In genomic region chr1:206935491-206936067, GRCh38 we compare ENCODE assay signal across 9 cellular contexts. TPM values are rescaled to one million over a fixed set of nuclear protein-coding genes. Genes with fewer than 3 reads are reported as not detected.
DNase-seq lines count a peak whose midpoint lies in the region; ATAC-seq and TF ChIP-seq lines count a peak whose summit lies in the region.
"Had no signal": no experiment of that assay in that cellular context is flagged by ENCODE, and none has a peak within 500 bp of the region (broad histone marks: within the 10 kb centered on the region; RNA-seq: fewer than 3 reads in every experiment).

No MANE protein-coding gene starts in this region.

- peak in 2 of 3 experiments; percentile 19 to 34 for TF ChIP-seq CTCF in ascending aorta (IDR thresholded peaks at IDR 0.05)
- peak; percentile 99 for TF ChIP-seq CTCF in liver (IDR thresholded peaks at IDR 0.05; ENCODE audit: low read depth, low read length, missing input control)

- no peak for ATAC-seq in HG02885 (IDR thresholded peaks at IDR 0.05; ENCODE audit: poor library complexity, unreplicated experiment)

- H3K9me3 ChIP-seq in NT2/D1 (ENCODE audit: insufficient read depth, low read length) (no peaks in the 10 kb centered on the region), ascending aorta (no peaks in the 10 kb centered on the region), liver (ENCODE audit: control insufficient read depth in 4 of 4, low read length in 3 of 4) (no peaks in the 10 kb centered on the region)

- H3K4me3 ChIP-seq in NT2/D1 (ENCODE audit: insufficient read length, low read depth) (no peak overlapping the region), ascending aorta (no peak overlapping the region), liver (ENCODE audit: low read depth in 1 of 3, low read length in 3 of 3) (no peak overlapping the region)
- H3K4me3 ChIP-seq: skin epidermis had no signal

- no peaks in the 10 kb centered on the region for H3K4me1 ChIP-seq in NT2/D1 (ENCODE audit: insufficient read depth, insufficient read length)
- H3K4me1 ChIP-seq in ascending aorta: no peaks in the 10 kb centered on the region
- H3K4me1 ChIP-seq in liver (ENCODE audit: control insufficient read depth in 4 of 4, insufficient read depth in 4 of 4, low read length in 3 of 4): no peaks in the 10 kb centered on the region

- peak; percentile 96 to 99 for TF ChIP-seq RAD21 in liver (IDR thresholded peaks at IDR 0.05)

- H3K36me3 ChIP-seq in NT2/D1 (ENCODE audit: insufficient read depth, insufficient read length, low read length) (no peaks in the 10 kb centered on the region), ascending aorta (no peaks in the 10 kb centered on the region), liver (ENCODE audit: control insufficient read depth in 4 of 4, insufficient read depth in 3 of 4, low read depth in 1 of 4, low read length in 3 of 4) (peaks cover 0 to 2% (median 0%) of the 10 kb centered on the region in 4 donors)

- H3K9ac ChIP-seq in NT2/D1 (ENCODE audit: insufficient read length, low read depth): no peak overlapping the region
- H3K9ac ChIP-seq in liver (ENCODE audit: low read depth in 1 of 2, low read length in 2 of 2): no peak overlapping the region

- H3K27ac ChIP-seq in ascending aorta (no peak overlapping the region), liver (ENCODE audit: low read depth in 1 of 2, low read length in 2 of 2) (no peak overlapping the region)
- H3K27ac ChIP-seq: skin epidermis had no signal

- H3K27me3 ChIP-seq in NT2/D1 (ENCODE audit: insufficient read depth, insufficient read length) (no peaks in the 10 kb centered on the region), ascending aorta (no peaks in the 10 kb centered on the region), liver (ENCODE audit: control insufficient read depth in 4 of 4, insufficient read depth in 4 of 4, low read length in 3 of 4) (no peaks in the 10 kb centered on the region)

- intact Hi-C loops in ascending aorta (cut with DNase I): no loop called here

- DNase-seq in NCI-H1694 (lab: John Stamatoyannopoulos, UW) (peak; percentile 18), NCI-H1694 treated with DMSO at 0.1 percent for 48 hours (lab: John Stamatoyannopoulos, UW) (no peak), NT2/D1 (ENCODE audit: low read depth, low spot score) (peak; percentile 79), ascending aorta (ENCODE audit: low spot score in 2 of 2) (no peak), NCI-H526 treated with DMSO at 0.1 percent for 48 hours (lab: John Stamatoyannopoulos, UW) (no peak), OCI-M2 (lab: John Stamatoyannopoulos, UW; ENCODE audit: unreplicated experiment) (no peak)

- 48% methylated on average over 19 of the region's 19 CpGs for WGBS in liver

TF ChIP-seq in liver, 16 proteins besides CTCF, POLR2A, EP300 and RAD21:
- TF ChIP-seq RXRA (IDR thresholded peaks at IDR 0.05): peak in 1 of 2 donors; percentile 23
- no peak for TF ChIP-seq ATF3 (IDR thresholded peaks at IDR 0.05)
TF ChIP-seq in liver: peak in this region for 1.

RNA-seq across cellular contexts. Expression of gene PIGR, which starts 10.7 kb away (rescaled TPM):
- total RNA-seq in ascending aorta (0.53 TPM), liver (10 to 100 TPM in 1 of 2 donors, under 1 TPM in 1; 0.09 to 43.3 TPM)
- polyA plus RNA-seq in liver: 10 to 100 TPM; 12.0 to 16.1 TPM

RNA-seq across cellular contexts. Expression of gene FCMR, which starts 13.8 kb away (rescaled TPM):
- total RNA-seq in ascending aorta (1.3 TPM), liver (1 to 10 TPM in 1 of 2 donors, under 1 TPM in 1; 0.70 to 1.3 TPM)
- polyA plus RNA-seq in liver: 1 to 10 TPM; 2.2 to 3.6 TPM

RNA-seq across cellular contexts. Expression of gene FCAMR, which starts 34.7 kb away (rescaled TPM):
- total RNA-seq in ascending aorta (not detected), liver (under 1 TPM; 0.14 to 0.59 TPM)
- under 1 TPM; 0.23 to 0.54 TPM for polyA plus RNA-seq in liver

RNA-seq across cellular contexts. Expression of gene IL24, which starts 38.3 kb away (rescaled TPM):
- not detected for total RNA-seq in ascending aorta
- total RNA-seq in liver: not detected
- polyA plus RNA-seq in liver: under 1 TPM in 1 of 2 donors, not detected in 1; 0.13 TPM

Comparison
In these comparisons a context has a peak if more than half of its experiments do, and no peak if none do; other contexts are left out.
1. DNase-seq: peak in NCI-H1694 (single experiment) and NT2/D1 (single experiment); none in NCI-H1694 treated with DMSO at 0.1 percent for 48 hours (single experiment), ascending aorta (0 of 2), NCI-H526 treated with DMSO at 0.1 percent for 48 hours (single experiment) and OCI-M2 (single experiment).